ENCODE assay signal across 8 cellular contexts in the genomic region with DNA sequence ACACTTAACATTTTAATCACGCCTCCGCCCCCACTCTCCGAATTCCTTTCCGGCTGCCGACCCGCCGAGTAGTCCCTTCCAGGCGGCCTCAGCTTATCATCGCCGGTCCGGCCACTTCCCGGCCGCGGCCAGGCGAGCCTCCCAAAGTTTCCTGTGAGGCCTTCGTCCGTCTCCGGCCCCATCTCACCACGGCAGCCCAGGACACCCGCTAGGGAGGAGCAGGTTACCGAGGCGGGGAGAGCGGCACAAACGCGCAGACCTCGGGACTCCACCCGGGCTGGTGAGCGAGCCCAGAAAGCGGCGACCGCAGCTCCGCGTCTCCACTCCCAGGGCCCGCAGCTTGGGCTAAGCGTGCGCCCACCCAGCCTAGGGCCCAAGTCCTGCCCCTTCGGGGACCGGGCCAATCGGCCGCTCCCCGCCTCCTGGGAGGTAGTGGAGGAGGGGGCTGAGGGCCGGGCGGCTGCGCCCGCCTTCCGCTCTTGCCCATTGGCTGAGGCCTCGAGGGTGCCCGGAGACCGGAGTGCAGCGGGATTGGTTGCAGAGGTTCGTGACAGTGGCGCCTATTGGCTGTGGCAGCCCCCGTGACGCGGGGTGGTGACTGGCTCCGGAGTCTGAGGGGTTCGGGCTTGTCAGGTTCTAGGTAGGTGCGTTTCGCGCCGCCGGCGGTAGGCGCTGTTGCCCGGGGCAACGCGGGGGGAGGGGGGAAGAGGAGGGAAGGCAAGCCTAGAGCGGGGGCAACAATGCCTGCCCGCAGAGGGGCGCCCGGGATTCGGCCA. TPM values are rescaled to one million over a fixed set of nuclear protein-coding genes. Genes with fewer than 3 reads are reported as not detected.
DNase-seq lines count a peak whose midpoint lies in the region; TF ChIP-seq lines count a peak whose summit lies in the region.

No MANE protein-coding gene starts in this region.

- H3K36me3 ChIP-seq in ES-I3 (ENCODE audit: insufficient read depth, low read length) (no peaks in the 10 kb centered on the region), neural cell (ENCODE audit: insufficient read depth, low read length) (no peaks in the 10 kb centered on the region), stomach (no peaks in the 10 kb centered on the region)

- H3K27ac ChIP-seq in neural cell (ENCODE audit: low read length) (peak overlapping the region; percentile 74), stomach (peak overlapping the region; percentile 96 to 99 (median 97))

- WGBS in stomach, 5 donors = 0% methylated on average over 21 to 72 of the region's 72 CpGs

- DNase-seq in H4 (ENCODE audit: low spot score) (peak; percentile 99), LNCaP clone FGC (ENCODE audit: low read depth) (peak; percentile 91), SHP77 (lab: John Stamatoyannopoulos, UW) (peak; percentile 97 to 98), activated gamma-delta T cell treated with Interleukin-2 at 50 U/mL for 16 hours (peak; percentile 96), fibroblast of villous mesenchyme (ENCODE audit: low read depth) (peak; percentile 99), stomach (peak; percentile 99)

- peaks cover 6% of the 10 kb centered on the region for H3F3A ChIP-seq in neural cell (ENCODE audit: insufficient read depth, low read length, poor library complexity, severe bottlenecking)

- no peaks in the 10 kb centered on the region for H4K20me1 ChIP-seq in neural cell (ENCODE audit: insufficient read depth)

- H3K4me3 ChIP-seq in LNCaP clone FGC (ENCODE audit: low read depth, low read length) = peak overlapping the region; percentile 59
- H3K4me3 ChIP-seq in fibroblast of villous mesenchyme (ENCODE audit: low read depth, low read length) = peak overlapping the region; percentile 89
- H3K4me3 ChIP-seq in neural cell (ENCODE audit: low read length) = peak overlapping the region; percentile 87
- peak overlapping the region; percentile 65 to 91 (median 82) for H3K4me3 ChIP-seq in stomach

- TF ChIP-seq CTCF in LNCaP clone FGC (IDR thresholded peaks at IDR 0.05; ENCODE audit: control insufficient read depth, extremely low read depth, insufficient read depth) = peak; percentile 41
- no peak for TF ChIP-seq CTCF in fibroblast of villous mesenchyme (IDR thresholded peaks at IDR 0.05; ENCODE audit: insufficient read depth, low read depth, low read length)
- peak; percentile 62 for TF ChIP-seq CTCF in neural cell (IDR thresholded peaks at IDR 0.05; ENCODE audit: poor library complexity, severe bottlenecking)
- peak in 1 of 7 experiments; percentile 20 for TF ChIP-seq CTCF in stomach (IDR thresholded peaks at IDR 0.05)

- no peak for TF ChIP-seq EP300 in neural cell (conservative IDR thresholded peaks at IDR 0.05; ENCODE audit: poor library complexity, severe bottlenecking)
- no peak for TF ChIP-seq EP300 in stomach (IDR thresholded peaks at IDR 0.05)

- peak overlapping the region; percentile 89 for H2AFZ ChIP-seq in neural cell (ENCODE audit: low read depth, low read length)

- H3K9me3 ChIP-seq in ES-I3 (ENCODE audit: control insufficient read depth, insufficient read depth, low read length) (no peaks in the 10 kb centered on the region), neural cell (ENCODE audit: low read length) (no peaks in the 10 kb centered on the region), stomach (no peaks in the 10 kb centered on the region)

- peak in 2 of 4 donors; percentile 88 to 96 for TF ChIP-seq POLR2A in stomach (IDR thresholded peaks at IDR 0.05)

- H3K9ac ChIP-seq in ES-I3 (ENCODE audit: low read depth, low read length) (peak overlapping the region; percentile 79), neural cell (ENCODE audit: low read length) (peak overlapping the region; percentile 85)

- H3K4me1 ChIP-seq in ES-I3 (ENCODE audit: insufficient read depth, low read length) (0 out of 2 replicates have a peak, but pooled peaks cover 6% of the 10 kb centered on the region), stomach (peaks cover 0 to 40% (median 23%) of the 10 kb centered on the region in 4 donors)

- no peaks in the 10 kb centered on the region for H3K9me2 ChIP-seq in neural cell (ENCODE audit: insufficient read depth, low read length)

- no peak for TF ChIP-seq RAD21 in neural cell (conservative IDR thresholded peaks at IDR 0.05)

- intact Hi-C loops in stomach (cut with DNase I; ENCODE audit: low total_unique reads) = no loop called here

- H3K27me3 ChIP-seq in neural cell (ENCODE audit: insufficient read depth, low read depth, low read length) (no peaks in the 10 kb centered on the region), stomach (no peaks in the 10 kb centered on the region)

- peaks cover 32% of the 10 kb centered on the region for H3K79me2 ChIP-seq in neural cell (replicated peaks; ENCODE audit: insufficient read depth, low read length)

- peak overlapping the region; percentile 79 for H3K4me2 ChIP-seq in neural cell (ENCODE audit: low read length)

TF ChIP-seq in neural cell, 6 proteins besides CTCF, POLR2A, EP300 and RAD21:
- TF ChIP-seq EZH2 (IDR thresholded peaks at IDR 0.05; ENCODE audit: borderline replicate concordance, insufficient read depth, low read length, poor library complexity, severe bottlenecking) = no peak
- peak; percentile 54 for TF ChIP-seq SMC3 (conservative IDR thresholded peaks at IDR 0.05; ENCODE audit: poor library complexity)
- TF ChIP-seq, protein P1, sequence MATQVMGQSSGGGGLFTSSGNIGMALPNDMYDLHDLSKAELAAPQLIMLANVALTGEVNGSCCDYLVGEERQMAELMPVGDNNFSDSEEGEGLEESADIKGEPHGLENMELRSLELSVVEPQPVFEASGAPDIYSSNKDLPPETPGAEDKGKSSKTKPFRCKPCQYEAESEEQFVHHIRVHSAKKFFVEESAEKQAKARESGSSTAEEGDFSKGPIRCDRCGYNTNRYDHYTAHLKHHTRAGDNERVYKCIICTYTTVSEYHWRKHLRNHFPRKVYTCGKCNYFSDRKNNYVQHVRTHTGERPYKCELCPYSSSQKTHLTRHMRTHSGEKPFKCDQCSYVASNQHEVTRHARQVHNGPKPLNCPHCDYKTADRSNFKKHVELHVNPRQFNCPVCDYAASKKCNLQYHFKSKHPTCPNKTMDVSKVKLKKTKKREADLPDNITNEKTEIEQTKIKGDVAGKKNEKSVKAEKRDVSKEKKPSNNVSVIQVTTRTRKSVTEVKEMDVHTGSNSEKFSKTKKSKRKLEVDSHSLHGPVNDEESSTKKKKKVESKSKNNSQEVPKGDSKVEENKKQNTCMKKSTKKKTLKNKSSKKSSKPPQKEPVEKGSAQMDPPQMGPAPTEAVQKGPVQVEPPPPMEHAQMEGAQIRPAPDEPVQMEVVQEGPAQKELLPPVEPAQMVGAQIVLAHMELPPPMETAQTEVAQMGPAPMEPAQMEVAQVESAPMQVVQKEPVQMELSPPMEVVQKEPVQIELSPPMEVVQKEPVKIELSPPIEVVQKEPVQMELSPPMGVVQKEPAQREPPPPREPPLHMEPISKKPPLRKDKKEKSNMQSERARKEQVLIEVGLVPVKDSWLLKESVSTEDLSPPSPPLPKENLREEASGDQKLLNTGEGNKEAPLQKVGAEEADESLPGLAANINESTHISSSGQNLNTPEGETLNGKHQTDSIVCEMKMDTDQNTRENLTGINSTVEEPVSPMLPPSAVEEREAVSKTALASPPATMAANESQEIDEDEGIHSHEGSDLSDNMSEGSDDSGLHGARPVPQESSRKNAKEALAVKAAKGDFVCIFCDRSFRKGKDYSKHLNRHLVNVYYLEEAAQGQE (IDR thresholded peaks at IDR 0.05; ENCODE audit: borderline replicate concordance) = no peak
- TF ChIP-seq MXI1 (conservative IDR thresholded peaks at IDR 0.05; ENCODE audit: poor library complexity, severe bottlenecking) = peak; percentile 58
- TF ChIP-seq POLR2AphosphoS5 (IDR thresholded peaks at IDR 0.05) = peak; percentile 78
- TF ChIP-seq TAF1 (IDR thresholded peaks at IDR 0.05; ENCODE audit: low read depth) = peak; percentile 62

RNA-seq across cellular contexts. Expression of a gene that starts 0.8 kb away (rescaled TPM):
- 23.3 and 29.3 TPM in 2 replicates for total RNA-seq in H4 (2014; rRNA removed; shearing (Covaris generic))
- total RNA-seq in fibroblast of villous mesenchyme = 27.4 and 43.6 TPM in 2 replicates
- polyA plus RNA-seq in neural cell = 6.7 and 8.5 TPM in 2 replicates
- 55.3 and 70.7 TPM in 2 replicates for polyA minus RNA-seq in neural cell
- total RNA-seq in stomach = 100 to 1,000 TPM in 1 of 5 donors, 10 to 100 TPM in 4; 11.0 to 218 (median 43.1) TPM
- 1 to 10 TPM; 1.7 to 3.0 (median 2.1) TPM for polyA plus RNA-seq in stomach

Comparison
In these comparisons a context has a peak if more than half of its experiments do, and no peak if none do; other contexts are left out.
1. Peak in every context shown above with its lines: DNase-seq, H3K4me3 ChIP-seq and H3K27ac ChIP-seq.